8 cellular contexts compared by ENCODE assay signal in the genomic region with DNA sequence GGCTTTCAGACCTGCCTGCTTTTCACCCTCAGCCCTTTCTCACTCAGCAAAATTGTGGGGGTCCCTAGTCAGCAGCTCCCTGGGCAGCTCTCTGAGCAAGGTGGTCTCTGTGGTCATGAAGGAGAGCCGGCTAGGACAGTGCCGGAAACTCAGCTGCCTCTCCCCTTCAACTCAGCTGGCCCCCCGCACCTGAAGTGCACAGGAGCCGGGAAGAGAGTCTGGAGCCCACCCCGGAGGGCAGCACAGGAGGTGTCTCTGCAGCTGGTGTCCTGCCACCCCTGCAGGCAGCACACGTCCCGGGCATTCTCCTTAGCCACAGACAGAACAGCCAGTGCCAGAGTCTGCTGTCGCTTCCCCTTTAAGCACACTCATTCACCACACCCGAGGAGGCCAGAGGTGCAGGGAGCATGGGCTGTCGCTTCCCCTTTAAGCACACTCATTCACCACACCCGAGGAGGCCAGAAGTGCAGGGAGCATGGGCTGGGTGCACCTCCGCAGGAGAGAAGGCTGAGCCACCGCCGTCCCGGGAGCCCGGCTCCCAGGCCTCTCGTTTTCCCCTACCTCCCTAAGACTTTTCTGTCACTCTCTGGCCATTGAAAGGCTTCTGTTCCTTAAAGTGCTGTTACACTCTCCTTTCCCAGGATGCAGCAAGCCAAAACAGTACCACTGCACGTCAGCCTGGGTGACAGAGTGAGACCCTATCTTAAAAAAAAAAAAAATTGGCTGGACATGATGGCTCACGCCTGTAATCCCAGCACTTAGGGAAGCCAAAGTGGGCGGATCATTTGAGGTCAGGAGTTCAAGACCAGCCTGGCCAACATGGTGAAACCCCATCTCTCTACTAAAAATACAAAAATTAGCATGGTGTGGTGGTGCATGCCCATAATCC.
DNase-seq lines count a peak whose midpoint lies in the region; ATAC-seq and TF ChIP-seq lines count a peak whose summit lies in the region.

No MANE protein-coding gene starts in this region.

- intact Hi-C loops in dendritic cell treated with granulocyte-macrophage colony-stimulating factor and Interleukin-4, amounts not matched to agents 40 ng/mL and 50 ng/mL, for 4 days (cut with micrococcal nuclease), result loop anchor here (2.0 to 5.0 kb wide), 2 partner anchors 16 to 51 kb away; partner anchors contain the start of genes NOC2L and SAMD11

- peaks cover 58% of the 10 kb centered on the region for H3K27me3 Mint-ChIP-seq in dendritic cell treated with granulocyte-macrophage colony-stimulating factor and Interleukin-4, amounts not matched to agents 40 ng/mL and 50 ng/mL, for 4 days
- H3K27me3 Mint-ChIP-seq in nephron (ENCODE audit: low read depth), result peaks cover 39% of the 10 kb centered on the region

- peak; percentile 90 for DNase-seq in NOMO-1 treated with dmso at 0.1 percent for 144 hours (lab: John Stamatoyannopoulos, UW; ENCODE audit: unreplicated experiment)
- DNase-seq in NCI-H2196 (lab: John Stamatoyannopoulos, UW; ENCODE audit: unreplicated experiment), result no peak
- no peak for DNase-seq in NCI-H2107 treated with DMSO at 0.1 percent for 48 hours (lab: John Stamatoyannopoulos, UW; ENCODE audit: unreplicated experiment)

- H3K9me3 Mint-ChIP-seq in dendritic cell treated with granulocyte-macrophage colony-stimulating factor and Interleukin-4, amounts not matched to agents 40 ng/mL and 50 ng/mL, for 4 days, result no peaks in the 10 kb centered on the region
- no peaks in the 10 kb centered on the region for H3K9me3 Mint-ChIP-seq in nephron

- ATAC-seq in GM18868 (IDR thresholded peaks at IDR 0.05; ENCODE audit: unreplicated experiment) (peak; percentile 62), GM19463 (IDR thresholded peaks at IDR 0.05; ENCODE audit: unreplicated experiment) (no peak), GM21786 (IDR thresholded peaks at IDR 0.05; ENCODE audit: unreplicated experiment) (no peak)

- peaks cover 43% of the 10 kb centered on the region for H3K4me1 Mint-ChIP-seq in dendritic cell treated with granulocyte-macrophage colony-stimulating factor and Interleukin-4, amounts not matched to agents 40 ng/mL and 50 ng/mL, for 4 days (ENCODE audit: low read depth)
- H3K4me1 Mint-ChIP-seq in nephron, result peaks cover 36% of the 10 kb centered on the region

- H3K36me3 Mint-ChIP-seq in dendritic cell treated with granulocyte-macrophage colony-stimulating factor and Interleukin-4, amounts not matched to agents 40 ng/mL and 50 ng/mL, for 4 days (ENCODE audit: low read depth), result no peaks in the 10 kb centered on the region
- peaks cover 5% of the 10 kb centered on the region for H3K36me3 Mint-ChIP-seq in nephron (ENCODE audit: low read depth)

- H3K4me3 Mint-ChIP-seq in dendritic cell treated with granulocyte-macrophage colony-stimulating factor and Interleukin-4, amounts not matched to agents 40 ng/mL and 50 ng/mL, for 4 days, result peak overlapping the region; percentile 55
- H3K4me3 Mint-ChIP-seq in nephron, result peak overlapping the region; percentile 76 to 78 (median 77)

- no peak for TF ChIP-seq CTCF in nephron (IDR thresholded peaks at IDR 0.05; ENCODE audit: unreplicated experiment in 3 of 3)

- H3K27ac Mint-ChIP-seq in dendritic cell treated with granulocyte-macrophage colony-stimulating factor and Interleukin-4, amounts not matched to agents 40 ng/mL and 50 ng/mL, for 4 days, result peak overlapping the region; percentile 75
- H3K27ac Mint-ChIP-seq in nephron, result peak overlapping the region; percentile 15 to 49 (median 33)
